In the genomic region with DNA sequence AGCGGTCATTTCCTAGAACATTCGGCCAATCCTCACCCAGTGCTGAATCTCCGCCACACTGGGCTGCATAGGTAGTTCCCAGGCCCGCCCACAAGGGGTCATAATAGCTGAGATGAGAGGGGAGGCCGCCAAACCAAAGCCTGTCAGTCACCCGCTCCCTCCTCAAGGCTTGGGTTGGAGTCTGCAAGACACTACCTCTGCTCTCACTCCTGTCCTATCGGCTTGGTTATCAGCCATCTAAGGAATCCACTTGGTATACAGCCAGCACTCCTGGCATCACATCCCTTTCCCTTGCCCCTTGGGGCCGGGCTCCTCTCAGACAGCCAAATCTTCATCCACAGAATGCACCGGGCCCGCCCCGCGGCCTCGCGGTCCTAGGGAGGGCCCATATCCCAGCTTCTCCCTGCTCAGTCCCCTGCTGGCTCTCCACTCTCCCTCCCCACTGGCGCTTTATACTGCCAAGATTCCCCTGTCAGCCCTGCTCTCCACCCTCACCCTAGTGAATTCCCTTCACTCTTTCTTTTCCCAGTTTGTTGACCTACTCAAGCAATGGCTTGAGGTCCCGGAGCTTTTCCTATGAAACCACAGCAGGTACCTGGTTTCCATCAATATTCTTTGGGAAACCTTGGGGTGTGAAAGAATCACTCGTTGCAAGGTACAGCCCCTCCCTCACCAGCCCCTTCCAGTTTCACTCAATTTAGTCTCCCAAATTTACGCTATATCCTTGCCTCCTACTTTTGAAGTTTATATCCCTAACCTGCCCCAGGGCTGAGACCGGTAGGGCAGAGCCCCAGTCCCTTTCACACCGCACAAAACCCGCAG, we compare ENCODE assay signal across 8 cellular contexts. TPM values are rescaled to one million over a fixed set of nuclear protein-coding genes. Genes with fewer than 3 reads are reported as not detected.
DNase-seq lines count a peak whose midpoint lies in the region; ATAC-seq and TF ChIP-seq lines count a peak whose summit lies in the region.

No MANE protein-coding gene starts in this region.

- H3K4me1 ChIP-seq in aorta (ENCODE audit: control insufficient read depth in 1 of 2, insufficient read depth in 2 of 2, low read length in 2 of 2): peaks cover 0 to 3% of the 10 kb centered on the region in 2 donors

- POLR2A ChIA-PET in BJ (lab: Charles Lee): interaction anchor here (0.6 kb wide), 1 partner anchor 20 kb away, joined by 9 read pairs; a partner anchor contains a TSS

- peak overlapping the region in 1 of 2 donors; percentile 50 for H3K27ac ChIP-seq in aorta (ENCODE audit: low read depth in 1 of 2, low read length in 2 of 2)

- no peaks in the 10 kb centered on the region for H3K9me3 ChIP-seq in aorta (ENCODE audit: control insufficient read depth, low read length)

- H3K4me1 Mint-ChIP-seq in glutamatergic neuron (ENCODE audit: low read depth, unreplicated experiment) (peaks cover 27% of the 10 kb centered on the region), osteocyte (ENCODE audit: unreplicated experiment) (peaks cover 47% of the 10 kb centered on the region)

- H3K4me3 Mint-ChIP-seq in glutamatergic neuron (ENCODE audit: unreplicated experiment): peak overlapping the region; percentile 95
- H3K4me3 Mint-ChIP-seq in osteocyte (ENCODE audit: unreplicated experiment): peak overlapping the region; percentile 84

- H3K4me3 ChIP-seq in BJ (ENCODE audit: low read depth, low read length) (peak overlapping the region; percentile 68), aorta (ENCODE audit: low read length in 2 of 2) (peak overlapping the region; percentile 63 to 78)

- H3K27me3 Mint-ChIP-seq in glutamatergic neuron (ENCODE audit: unreplicated experiment) (peaks cover 21% of the 10 kb centered on the region), osteocyte (ENCODE audit: unreplicated experiment) (no peaks in the 10 kb centered on the region)

- H3K27me3 ChIP-seq in BJ (ENCODE audit: control insufficient read depth, insufficient read depth, low read length) (no peaks in the 10 kb centered on the region), aorta (ENCODE audit: control insufficient read depth in 1 of 2, insufficient read depth in 2 of 2, low read length in 1 of 2) (no peaks in the 10 kb centered on the region)

- CTCF ChIA-PET in BJ (lab: Yijun Ruan, JAX): interaction anchor here (0.7 to 15.4 kb wide), 9 partner anchors 10 to 337 kb away, joined by 3 to 157 read pairs (median 5); a partner anchor contains a TSS

- H3K36me3 ChIP-seq in BJ (ENCODE audit: control insufficient read depth, insufficient read depth, low read length) (peaks cover 3% of the 10 kb centered on the region), aorta (ENCODE audit: control insufficient read depth in 1 of 2, insufficient read depth in 2 of 2, low read length in 1 of 2) (no peaks in the 10 kb centered on the region)

- DNase-seq in BJ (ENCODE audit: low read depth) (no peak), HK-2 (ENCODE audit: unreplicated experiment) (peak; percentile 82), SK-MEL-5 (ENCODE audit: low read depth, low spot score) (peak; percentile 85), glutamatergic neuron (peak; percentile 94), osteocyte (ENCODE audit: extremely low spot score, unreplicated experiment) (peak; percentile 92), aorta (peak; percentile 86 to 92)
- DNase-seq in activated naive CD4-positive, alpha-beta T cell treated with anti-CD3 and anti-CD28 coated beads, Interleukin-2, amount 50 U/mL, for 72 hours (ENCODE audit: low spot score in 2 of 2): peak in 1 of 2 donors; percentile 79

- ATAC-seq in GM19023 (IDR thresholded peaks at IDR 0.05; ENCODE audit: unreplicated experiment) (peak; percentile 52), aorta (ENCODE audit: low FRiP score) (peak; percentile 70)
- peak; percentile 55 to 64 for ATAC-seq in activated naive CD4-positive, alpha-beta T cell treated with anti-CD3 and anti-CD28 coated beads, Interleukin-2, amount 50 U/mL, for 72 hours

- H3K36me3 Mint-ChIP-seq in activated naive CD4-positive, alpha-beta T cell treated with anti-CD3 and anti-CD28 coated beads, Interleukin-2, amount 50 U/mL, for 72 hours: peaks cover 12 to 16% of the 10 kb centered on the region in 2 donors
- H3K36me3 Mint-ChIP-seq in glutamatergic neuron (ENCODE audit: unreplicated experiment) (no peaks in the 10 kb centered on the region), osteocyte (ENCODE audit: unreplicated experiment) (peaks cover 2% of the 10 kb centered on the region)

- peak overlapping the region; percentile 75 to 76 for H3K27ac Mint-ChIP-seq in activated naive CD4-positive, alpha-beta T cell treated with anti-CD3 and anti-CD28 coated beads, Interleukin-2, amount 50 U/mL, for 72 hours
- H3K27ac Mint-ChIP-seq in glutamatergic neuron (ENCODE audit: unreplicated experiment) (peak overlapping the region; percentile 100), osteocyte (ENCODE audit: unreplicated experiment) (peak overlapping the region; percentile 96)

- in situ Hi-C loops in SK-MEL-5 (cut with HindIII; ENCODE audit: low pct_unique_long_range_greater_than_20kb, low sequenced_read_pairs): no loop called here

- no peaks in the 10 kb centered on the region for H3K9me3 Mint-ChIP-seq in activated naive CD4-positive, alpha-beta T cell treated with anti-CD3 and anti-CD28 coated beads, Interleukin-2, amount 50 U/mL, for 72 hours
- H3K9me3 Mint-ChIP-seq in glutamatergic neuron (ENCODE audit: unreplicated experiment): peaks cover 10% of the 10 kb centered on the region
- no peaks in the 10 kb centered on the region for H3K9me3 Mint-ChIP-seq in osteocyte (ENCODE audit: unreplicated experiment)

- WGBS in aorta, 2 donors: 1 to 3% methylated on average over 21 of the region's 21 CpGs

- TF ChIP-seq CTCF in BJ (IDR thresholded peaks at IDR 0.05; ENCODE audit: insufficient read depth, low read depth, low read length): peak; percentile 68
- TF ChIP-seq CTCF in glutamatergic neuron (IDR thresholded peaks at IDR 0.05; ENCODE audit: partially characterized antibody, unreplicated experiment): peak; percentile 84
- TF ChIP-seq CTCF in osteocyte (IDR thresholded peaks at IDR 0.05): peak; percentile 64

- intact Hi-C loops in aorta (cut with DNase I): loop anchor here (5.0 kb wide), 2 partner anchors 132 to 217 kb away; no protein-coding TSS in a partner anchor

RNA-seq across cellular contexts. Expression of a gene that starts 1.5 kb away (rescaled TPM):
- polyA plus RNA-seq in BJ (2011; rRNA removed) (19.6 and 31.9 TPM in 2 replicates), aorta (100 to 1,000 TPM in 1 of 2 donors, 10 to 100 TPM in 1; 11.1 to 110 TPM)
- 9.4 and 12.9 TPM in 2 replicates for polyA minus RNA-seq in BJ (2011; rRNA and poly(A)+ RNA removed)
- 6.2 and 7.5 TPM in 2 replicates for total RNA-seq in SK-MEL-5 (2014; rRNA removed; shearing (Covaris generic))
- polyA plus RNA-seq in SK-MEL-5 (2015; cell fraction: cytosol; rRNA removed): 10.1 and 13.0 TPM in 2 replicates
- 196 and 209 TPM in 2 replicates for polyA plus RNA-seq in SK-MEL-5 (2015; cell fraction: nucleus; rRNA removed)
- 10 to 100 TPM; 10.3 to 16.4 TPM for total RNA-seq in activated naive CD4-positive, alpha-beta T cell treated with anti-CD3 and anti-CD28 coated beads, Interleukin-2, amount 50 U/mL, for 72 hours
- total RNA-seq in glutamatergic neuron (ENCODE audit: unreplicated experiment) (50.3 TPM), osteocyte (35.9 and 40.7 TPM in 2 replicates), aorta (10 to 100 TPM; 28.5 to 60.8 TPM)

RNA-seq across cellular contexts. Expression of a gene that starts 13.7 kb away (rescaled TPM):
- polyA plus RNA-seq in BJ (2011; rRNA removed): 28.4 and 32.6 TPM in 2 replicates
- 18.1 and 37.2 TPM in 2 replicates for polyA minus RNA-seq in BJ (2011; rRNA and poly(A)+ RNA removed)
- 63.6 and 77.1 TPM in 2 replicates for total RNA-seq in SK-MEL-5 (2014; rRNA removed; shearing (Covaris generic))
- polyA plus RNA-seq in SK-MEL-5 (2015; cell fraction: cytosol; rRNA removed): 47.5 and 57.9 TPM in 2 replicates
- polyA plus RNA-seq in SK-MEL-5 (2015; cell fraction: nucleus; rRNA removed): 687 and 761 TPM in 2 replicates
- 10 to 100 TPM; 78.8 to 79.8 TPM for total RNA-seq in activated naive CD4-positive, alpha-beta T cell treated with anti-CD3 and anti-CD28 coated beads, Interleukin-2, amount 50 U/mL, for 72 hours
- total RNA-seq in glutamatergic neuron (ENCODE audit: unreplicated experiment): 53.5 TPM
- total RNA-seq in osteocyte: 32.5 and 34.5 TPM in 2 replicates
- total RNA-seq in aorta: 10 to 100 TPM; 24.8 to 27.8 TPM
- 10 to 100 TPM in 1 of 2 donors, 1 to 10 TPM in 1; 5.4 to 18.8 TPM for polyA plus RNA-seq in aorta

RNA-seq across cellular contexts. Expression of a gene that starts 20.1 kb away (rescaled TPM):
- 12,114 and 18,709 TPM in 2 replicates for polyA plus RNA-seq in BJ (2011; rRNA removed)
- 11,136 and 21,615 TPM in 2 replicates for polyA minus RNA-seq in BJ (2011; rRNA and poly(A)+ RNA removed)
- 9,488 and 9,829 TPM in 2 replicates for total RNA-seq in SK-MEL-5 (2014; rRNA removed; shearing (Covaris generic))
- 11,028 and 11,713 TPM in 2 replicates for polyA plus RNA-seq in SK-MEL-5 (2015; cell fraction: cytosol; rRNA removed)
- 3,036 and 3,118 TPM in 2 replicates for polyA plus RNA-seq in SK-MEL-5 (2015; cell fraction: nucleus; rRNA removed)
- 1,000 to 10,000 TPM; 5,900 to 8,209 TPM for total RNA-seq in activated naive CD4-positive, alpha-beta T cell treated with anti-CD3 and anti-CD28 coated beads, Interleukin-2, amount 50 U/mL, for 72 hours
- total RNA-seq in glutamatergic neuron (ENCODE audit: unreplicated experiment): 2,124 TPM
- 1,754 and 1,775 TPM in 2 replicates for total RNA-seq in osteocyte
- 1,000 to 10,000 TPM; 1,856 to 2,021 TPM for total RNA-seq in aorta
- polyA plus RNA-seq in aorta: 1,000 to 10,000 TPM; 2,047 to 3,012 TPM

RNA-seq across cellular contexts. Expression of a gene that starts 52.8 kb away (rescaled TPM):
- 69.8 and 87.6 TPM in 2 replicates for polyA plus RNA-seq in BJ (2011; rRNA removed)
- polyA minus RNA-seq in BJ (2011; rRNA and poly(A)+ RNA removed): 217 and 222 TPM in 2 replicates
- total RNA-seq in SK-MEL-5 (2014; rRNA removed; shearing (Covaris generic)): 154 TPM in 2 replicates
- 134 and 153 TPM in 2 replicates for polyA plus RNA-seq in SK-MEL-5 (2015; cell fraction: cytosol; rRNA removed)
- 228 and 263 TPM in 2 replicates for polyA plus RNA-seq in SK-MEL-5 (2015; cell fraction: nucleus; rRNA removed)
- 100 to 1,000 TPM; 288 to 307 TPM for total RNA-seq in activated naive CD4-positive, alpha-beta T cell treated with anti-CD3 and anti-CD28 coated beads, Interleukin-2, amount 50 U/mL, for 72 hours
- total RNA-seq in glutamatergic neuron (ENCODE audit: unreplicated experiment): 957 TPM
- 348 and 351 TPM in 2 replicates for total RNA-seq in osteocyte
- total RNA-seq in aorta: 100 to 1,000 TPM; 174 to 195 TPM
- polyA plus RNA-seq in aorta: 100 to 1,000 TPM in 1 of 2 donors, 10 to 100 TPM in 1; 73.1 to 110 TPM
